9 cellular contexts compared by ENCODE assay signal in genomic region chr12:16553457-16553856, GRCh38. TPM values are rescaled to one million over a fixed set of nuclear protein-coding genes. Genes with fewer than 3 reads are reported as not detected.
"Had no signal": no experiment of that assay in that cellular context is flagged by ENCODE, and none has a peak within 500 bp of the region (broad histone marks: within the 10 kb centered on the region; RNA-seq: fewer than 3 reads in every experiment).

No MANE protein-coding gene starts in this region.

- H3K4me3 ChIP-seq: dorsolateral prefrontal cortex, ovary, sigmoid colon had no signal

- DNase-seq: activated CD4-positive, alpha-beta T cell treated with anti-CD3 and anti-CD28 coated beads, Interleukin-2, amount 50 U/mL, for 1 hour; activated CD8-positive, alpha-beta memory T cell treated with anti-CD3 and anti-CD28 coated beads for 24 hours; activated naive CD8-positive, alpha-beta T cell treated with anti-CD3 and anti-CD28 coated beads for 36 hours; dorsolateral prefrontal cortex; foreskin fibroblast; ovary; sigmoid colon had no signal

- H3K36me3 ChIP-seq: ovary had no signal

- H3K9me3 ChIP-seq: ovary, sigmoid colon had no signal

- H3K27ac ChIP-seq: dorsolateral prefrontal cortex, ovary, sigmoid colon had no signal

- H3K27me3 ChIP-seq: dorsolateral prefrontal cortex, ovary, sigmoid colon had no signal

- ATAC-seq: stimulated activated effector memory CD8-positive, alpha-beta T cell treated with anti-CD3 and anti-CD28 coated beads, Interleukin-12 subunit alpha, Interleukin-12 subunit beta, amount 100 ng/mL, for 72 hours had no signal

RNA-seq across cellular contexts. Expression of gene LMO3, which starts 52.5 kb away (rescaled TPM):
- total RNA-seq: activated naive CD8-positive, alpha-beta T cell treated with anti-CD3 and anti-CD28 coated beads for 36 hours; activated T-helper 1 cell treated with anti-CD3 and anti-CD28 coated beads, Interleukin-12 subunit alpha, Interleukin-12 subunit beta, Interleukin-2, Interleukin-4 antibody, amounts not matched to agents 30 ng/mL and 10 ng/mL and 1 ng/mL, durations not matched to agents 14 hours and 24 hours and 36 hours had no signal
